In the genomic region with DNA sequence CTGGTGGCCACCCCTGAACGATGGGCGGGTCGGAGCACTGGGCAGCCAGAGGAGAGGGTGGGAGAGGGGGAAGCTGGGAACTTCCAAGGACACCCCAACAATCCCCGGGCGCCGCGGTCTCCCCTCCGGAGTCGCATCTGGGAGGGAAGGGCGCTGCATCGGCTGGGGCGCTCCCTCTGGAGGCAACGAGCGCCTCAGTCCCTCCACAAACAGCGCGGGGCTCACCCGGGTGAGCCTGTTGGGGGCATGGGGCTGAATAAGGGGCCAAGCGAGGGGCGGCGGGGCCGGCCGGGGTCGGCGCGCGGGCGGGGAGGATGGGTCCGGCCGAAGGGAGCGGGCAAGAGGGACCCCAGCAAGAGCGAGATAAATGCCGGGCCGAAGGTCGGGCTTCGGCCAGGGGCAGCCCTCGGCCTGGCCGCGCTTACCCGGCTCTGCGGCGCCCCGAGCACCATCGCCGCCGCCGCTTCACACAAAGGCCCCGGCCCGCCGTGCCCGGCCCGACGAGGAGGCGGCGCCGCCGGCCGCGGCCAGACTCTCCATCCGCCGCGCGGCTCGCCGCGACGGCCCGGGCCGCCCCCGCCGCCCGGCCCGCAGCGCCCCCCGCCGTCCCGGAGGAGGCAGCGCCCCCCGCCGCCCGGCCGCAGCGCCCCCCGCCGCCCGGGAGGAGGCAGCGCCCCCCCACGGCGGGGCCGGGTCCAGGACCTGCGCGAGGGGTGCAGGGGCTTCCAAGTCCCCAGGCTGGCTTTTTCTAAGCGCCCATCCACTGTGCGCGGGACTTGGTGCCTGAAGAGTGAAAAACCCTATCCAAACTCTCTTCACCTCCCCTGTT, we compare ENCODE assay signal across 8 cellular contexts.
DNase-seq lines count a peak whose midpoint lies in the region; ATAC-seq lines count a peak whose summit lies in the region.

Gene ZBTB39, minus strand, starts transcription at position 567 of the 829 bp plus-strand sequence. CDS start 1,629 bp downstream, outside the sequence.

- in situ Hi-C loops in ACHN (cut with HindIII; ENCODE audit: low pct_ligation_motif_present, low pct_unique_long_range_greater_than_20kb, low sequenced_read_pairs), result no loop called here

- DNase-seq in ACHN (peak; percentile 79), NCI-H748 treated with DMSO at 0.1 percent for 48 hours (lab: John Stamatoyannopoulos, UW) (peak; percentile 30), epidermal melanocyte (ENCODE audit: insufficient read length, low spot score) (peak; percentile 64)
- DNase-seq in activated CD8-positive, alpha-beta memory T cell treated with anti-CD3 and anti-CD28 coated beads, Interleukin-2, amount 50 U/mL, for 48 hours, result peak; percentile 88
- DNase-seq in stimulated activated effector memory CD8-positive, alpha-beta T cell treated with anti-CD3 and anti-CD28 coated beads, Interleukin-12 subunit alpha, Interleukin-12 subunit beta, amount 100 ng/mL, for 72 hours (ENCODE audit: low spot score in 2 of 2), result peak; percentile 68 to 82

- no peaks in the 10 kb centered on the region for H3K27me3 ChIP-seq in mucosa of rectum (ENCODE audit: control insufficient read depth in 2 of 2, insufficient read depth in 2 of 2, low read length in 2 of 2)

- H3K27ac ChIP-seq in mucosa of rectum (ENCODE audit: low read depth in 2 of 2, low read length in 2 of 2), result peak within 1 kb of the TSS; percentile 17 to 52

- H3K36me3 ChIP-seq in mucosa of rectum (ENCODE audit: control insufficient read depth in 2 of 2, insufficient read depth in 2 of 2, low read length in 2 of 2), result peaks cover 21 to 27% of the 10 kb centered on the region in 2 donors

- ATAC-seq in GM18519 (IDR thresholded peaks at IDR 0.05; ENCODE audit: low FRiP score, unreplicated experiment), result peak; percentile 33
- peak; percentile 46 for ATAC-seq in HG03103 (IDR thresholded peaks at IDR 0.05; ENCODE audit: low read depth, unreplicated experiment)
- peak; percentile 87 for ATAC-seq in stimulated activated effector memory CD8-positive, alpha-beta T cell treated with anti-CD3 and anti-CD28 coated beads, Interleukin-12 subunit alpha, Interleukin-12 subunit beta, amount 100 ng/mL, for 72 hours

- H3K9me3 Mint-ChIP-seq in stimulated activated effector memory CD8-positive, alpha-beta T cell treated with anti-CD3 and anti-CD28 coated beads, Interleukin-12 subunit alpha, Interleukin-12 subunit beta, amount 100 ng/mL, for 72 hours, result no peaks in the 10 kb centered on the region

- peaks cover 44% of the 10 kb centered on the region for H3K4me1 Mint-ChIP-seq in stimulated activated effector memory CD8-positive, alpha-beta T cell treated with anti-CD3 and anti-CD28 coated beads, Interleukin-12 subunit alpha, Interleukin-12 subunit beta, amount 100 ng/mL, for 72 hours

- peak within 1 kb of the TSS; percentile 96 for H3K4me3 Mint-ChIP-seq in stimulated activated effector memory CD8-positive, alpha-beta T cell treated with anti-CD3 and anti-CD28 coated beads, Interleukin-12 subunit alpha, Interleukin-12 subunit beta, amount 100 ng/mL, for 72 hours

- peaks cover 10 to 11% of the 10 kb centered on the region in 2 donors for H3K4me1 ChIP-seq in mucosa of rectum (ENCODE audit: control insufficient read depth in 2 of 2, insufficient read depth in 2 of 2, low read length in 2 of 2)

- peak within 1 kb of the TSS; percentile 77 to 78 for H3K4me3 ChIP-seq in mucosa of rectum (ENCODE audit: low read length in 2 of 2)

- H3K9me3 ChIP-seq in mucosa of rectum (ENCODE audit: control insufficient read depth in 2 of 2, low read length in 2 of 2), result no peaks in the 10 kb centered on the region

- H3K9ac ChIP-seq in mucosa of rectum (ENCODE audit: low read depth in 1 of 2, low read length in 2 of 2), result peak within 1 kb of the TSS; percentile 65 to 70

- peaks cover 38% of the 10 kb centered on the region for H3K36me3 Mint-ChIP-seq in stimulated activated effector memory CD8-positive, alpha-beta T cell treated with anti-CD3 and anti-CD28 coated beads, Interleukin-12 subunit alpha, Interleukin-12 subunit beta, amount 100 ng/mL, for 72 hours

- H3K27ac Mint-ChIP-seq in stimulated activated effector memory CD8-positive, alpha-beta T cell treated with anti-CD3 and anti-CD28 coated beads, Interleukin-12 subunit alpha, Interleukin-12 subunit beta, amount 100 ng/mL, for 72 hours, result peak within 1 kb of the TSS; percentile 89

Comparison
In these comparisons a context has a peak if more than half of its experiments do, and no peak if none do; other contexts are left out.
1. Peak in every context shown above with its lines: DNase-seq, ATAC-seq, H3K4me3 ChIP-seq and H3K27ac ChIP-seq.
2. DNase-seq: peak in every context shown above with its lines; median percentile 88 in activated CD8-positive, alpha-beta memory T cell treated with anti-CD3 and anti-CD28 coated beads, Interleukin-2, amount 50 U/mL, for 48 hours; 79 in ACHN; 75 in stimulated activated effector memory CD8-positive, alpha-beta T cell treated with anti-CD3 and anti-CD28 coated beads, Interleukin-12 subunit alpha, Interleukin-12 subunit beta, amount 100 ng/mL, for 72 hours; 64 in epidermal melanocyte; 30 in NCI-H748 treated with DMSO at 0.1 percent for 48 hours.
3. ATAC-seq: peak in every context shown above with its lines; median percentile 87 in stimulated activated effector memory CD8-positive, alpha-beta T cell treated with anti-CD3 and anti-CD28 coated beads, Interleukin-12 subunit alpha, Interleukin-12 subunit beta, amount 100 ng/mL, for 72 hours; 46 in HG03103; 33 in GM18519.